ENCODE assay signal across 21 cellular contexts in genomic region chr16:67679935-67680897, GRCh38.
"Had no signal": no experiment of that assay in that cellular context is flagged by ENCODE, and none has a peak within 500 bp of the region (broad histone marks: within the 10 kb centered on the region; RNA-seq: fewer than 3 reads in every experiment).

No MANE protein-coding gene starts in this region.

- H3K4me3 Mint-ChIP-seq: naive thymus-derived CD4-positive, alpha-beta T cell; stimulated activated effector memory CD8-positive, alpha-beta T cell treated with anti-CD3 and anti-CD28 coated beads, Interleukin-12 subunit alpha, Interleukin-12 subunit beta, amount 100 ng/mL, for 72 hours; stimulated activated naive CD8-positive, alpha-beta T cell treated with anti-CD3 and anti-CD28 coated beads, Interleukin-15, Interleukin-2, amounts not matched to agents 100 ng/mL and 50 ng/mL, for 24 hours had no signal

- H3K27me3 Mint-ChIP-seq: naive thymus-derived CD4-positive, alpha-beta T cell; stimulated activated naive CD8-positive, alpha-beta T cell treated with anti-CD3 and anti-CD28 coated beads, Interleukin-15, Interleukin-2, amounts not matched to agents 100 ng/mL and 50 ng/mL, for 24 hours had no signal

- H3K9me3 Mint-ChIP-seq: naive thymus-derived CD4-positive, alpha-beta T cell; stimulated activated effector memory CD8-positive, alpha-beta T cell treated with anti-CD3 and anti-CD28 coated beads, Interleukin-12 subunit alpha, Interleukin-12 subunit beta, amount 100 ng/mL, for 72 hours; stimulated activated naive CD8-positive, alpha-beta T cell treated with anti-CD3 and anti-CD28 coated beads, Interleukin-15, Interleukin-2, amounts not matched to agents 100 ng/mL and 50 ng/mL, for 24 hours had no signal

- H3K27ac Mint-ChIP-seq: stimulated activated effector memory CD8-positive, alpha-beta T cell treated with anti-CD3 and anti-CD28 coated beads, Interleukin-12 subunit alpha, Interleukin-12 subunit beta, amount 100 ng/mL, for 72 hours; stimulated activated naive CD8-positive, alpha-beta T cell treated with anti-CD3 and anti-CD28 coated beads, Interleukin-15, Interleukin-2, amounts not matched to agents 100 ng/mL and 50 ng/mL, for 24 hours had no signal

- ATAC-seq: left cardiac atrium; left ventricle myocardium superior; naive thymus-derived CD4-positive, alpha-beta T cell; stimulated activated effector memory CD8-positive, alpha-beta T cell treated with anti-CD3 and anti-CD28 coated beads, Interleukin-12 subunit alpha, Interleukin-12 subunit beta, amount 100 ng/mL, for 72 hours; upper lobe of right lung had no signal

- H3K27ac ChIP-seq: hepatocyte, ovary, right atrium auricular region, sigmoid colon, tibial artery, upper lobe of right lung had no signal

- H3K36me3 ChIP-seq: ovary had no signal

- H3K27me3 ChIP-seq: hepatocyte, ovary, right atrium auricular region, sigmoid colon, tibial artery, upper lobe of right lung, vagina had no signal

- H3K9me3 ChIP-seq: ovary, right atrium auricular region, sigmoid colon, tibial artery, upper lobe of right lung, vagina had no signal

- DNase-seq: dermis blood vessel endothelial cell; foreskin melanocyte; head of caudate nucleus; kidney; left cardiac atrium; left ventricle myocardium superior; mesendoderm; naive thymus-derived CD4-positive, alpha-beta T cell; ovary; sigmoid colon; stimulated activated CD4-positive, alpha-beta T cell treated with anti-CD3 and anti-CD28 coated beads, Interleukin-2, amount 100 ng/mL, for 48 hours; stimulated activated CD8-positive, alpha-beta memory T cell treated with anti-CD3 and anti-CD28 coated beads, Interleukin-4, amount 100 ng/mL, for 48 hours; tibial artery; upper lobe of right lung had no signal

- H3K4me3 ChIP-seq: hepatocyte, lung, ovary, right atrium auricular region, sigmoid colon, skin epidermis, tibial artery, upper lobe of right lung, vagina had no signal
